Comparison of ENCODE assay signal across 15 cellular contexts in genomic region chr2:128644156-128644555, GRCh38.
DNase-seq lines count a peak whose midpoint lies in the region; TF ChIP-seq lines count a peak whose summit lies in the region.
"Had no signal": no experiment of that assay in that cellular context is flagged by ENCODE, and none has a peak within 500 bp of the region (broad histone marks: within the 10 kb centered on the region; RNA-seq: fewer than 3 reads in every experiment).

No MANE protein-coding gene starts in this region.

- TF ChIP-seq CTCF in glutamatergic neuron (IDR thresholded peaks at IDR 0.05; ENCODE audit: partially characterized antibody, unreplicated experiment): no peak

- H3K9me3 ChIP-seq in HUES64 (ENCODE audit: insufficient read depth, low read depth, low read length): no peaks in the 10 kb centered on the region
- H3K9me3 ChIP-seq in neuronal stem cell (replicated peaks in 1 of 2; ENCODE audit: control insufficient read depth in 2 of 2, insufficient read depth in 1 of 2, low read depth in 1 of 2, low read length in 2 of 2): peaks cover 0 to 6% of the 10 kb centered on the region in 2 donors
- H3K9me3 ChIP-seq: SJSA1 had no signal

- peaks cover 33% of the 10 kb centered on the region for H3K4me1 ChIP-seq in HUES64 (ENCODE audit: insufficient read depth, low read length)
- H3K4me1 ChIP-seq in neuronal stem cell (ENCODE audit: control insufficient read depth in 2 of 2, insufficient read depth in 1 of 2, low read depth in 1 of 2, low read length in 2 of 2): peaks cover 31 to 43% of the 10 kb centered on the region in 2 donors

- no peak overlapping the region for H2BK15ac ChIP-seq in neuronal stem cell (ENCODE audit: low read length)

- peaks cover 3% of the 10 kb centered on the region for H3K27me3 Mint-ChIP-seq in glutamatergic neuron (ENCODE audit: unreplicated experiment)
- H3K27me3 Mint-ChIP-seq: stimulated activated naive CD8-positive, alpha-beta T cell treated with anti-CD3 and anti-CD28 coated beads, Interleukin-15, amount 100 ng/mL, for 72 hours had no signal

- peak overlapping the region; percentile 75 for H2AFZ ChIP-seq in neuronal stem cell (ENCODE audit: low read length)
- H2AFZ ChIP-seq: hepatocyte, PC-9 had no signal

- H2BK12ac ChIP-seq in neuronal stem cell (ENCODE audit: low read length): no peak overlapping the region

- no peaks in the 10 kb centered on the region for H3K79me1 ChIP-seq in neuronal stem cell (ENCODE audit: low read depth, low read length)

- H3K36me3 ChIP-seq in HUES64 (ENCODE audit: insufficient read depth, low read length) (no peaks in the 10 kb centered on the region), neuronal stem cell (replicated peaks in 1 of 2; ENCODE audit: control insufficient read depth in 2 of 2, insufficient read depth in 2 of 2, low read length in 2 of 2) (no peaks in the 10 kb centered on the region)
- H3K36me3 ChIP-seq: SJSA1 had no signal

- H3K4me2 ChIP-seq in neuronal stem cell (ENCODE audit: insufficient read depth, low read length, poor library complexity, severe bottlenecking): peak overlapping the region; percentile 38
- H3K4me2 ChIP-seq: hepatocyte, PC-9 had no signal

- H3K9ac ChIP-seq in HUES64 (ENCODE audit: low read depth, low read length) (peak overlapping the region; percentile 18; the same call in 1 of the 2 replicates), neuronal stem cell (ENCODE audit: low read depth, low read length, poor library complexity) (no peak overlapping the region)

- no peak overlapping the region for H3K23ac ChIP-seq in neuronal stem cell (ENCODE audit: low read depth, low read length, poor library complexity)

- peak; percentile 1 for DNase-seq in D341Med (ENCODE audit: low spot score)
- DNase-seq in glutamatergic neuron: peak; percentile 52
- DNase-seq in neuronal stem cell (ENCODE audit: low spot score): peak; percentile 71
- DNase-seq in NCI-H187 (lab: John Stamatoyannopoulos, UW): no peak
- DNase-seq in NK-92 (lab: John Stamatoyannopoulos, UW; ENCODE audit: unreplicated experiment): no peak
- no peak for DNase-seq in activated effector memory CD4-positive, alpha-beta T cell treated with anti-CD3 and anti-CD28 coated beads, Interleukin-2, amount 50 U/mL, for 16 hours
- DNase-seq: activated gamma-delta T cell treated with Interleukin-2 at 50 U/mL for 16 hours; NCI-H1048; NCI-H69; PC-9; stimulated activated naive CD8-positive, alpha-beta T cell treated with anti-CD3 and anti-CD28 coated beads, Interleukin-15, amount 100 ng/mL, for 72 hours had no signal

- H2BK120ac ChIP-seq in neuronal stem cell (ENCODE audit: low read depth, low read length): no peak overlapping the region

- H4K8ac ChIP-seq in neuronal stem cell (ENCODE audit: low read depth, low read length): no peak overlapping the region

- H3K14ac ChIP-seq in neuronal stem cell (ENCODE audit: low read length): no peak overlapping the region

- no peak overlapping the region for H3K4me3 Mint-ChIP-seq in glutamatergic neuron (ENCODE audit: unreplicated experiment)
- H3K4me3 Mint-ChIP-seq: stimulated activated naive CD8-positive, alpha-beta T cell treated with anti-CD3 and anti-CD28 coated beads, Interleukin-15, amount 100 ng/mL, for 72 hours had no signal

- no peaks in the 10 kb centered on the region for H3K27me3 ChIP-seq in HUES64 (ENCODE audit: insufficient read depth, low read length)
- H3K27me3 ChIP-seq in neuronal stem cell (ENCODE audit: control insufficient read depth in 3 of 3, insufficient read depth in 3 of 3, low read depth in 1 of 3, low read length in 3 of 3): no peaks in the 10 kb centered on the region
- H3K27me3 ChIP-seq: hepatocyte, SJSA1 had no signal

- H3K27ac Mint-ChIP-seq in glutamatergic neuron (ENCODE audit: unreplicated experiment): no peak overlapping the region

- H3K4me1 Mint-ChIP-seq in glutamatergic neuron (ENCODE audit: low read depth, unreplicated experiment): peaks cover 35% of the 10 kb centered on the region

- no peak overlapping the region for H3K4me3 ChIP-seq in HUES64 (ENCODE audit: low read length)
- H3K4me3 ChIP-seq in neuronal stem cell (ENCODE audit: low read length in 2 of 2): no peak overlapping the region
- H3K4me3 ChIP-seq: hepatocyte, K562, PC-9, SJSA1 had no signal

- H2BK5ac ChIP-seq in neuronal stem cell (ENCODE audit: low read length): no peak overlapping the region

- no peaks in the 10 kb centered on the region for H3K36me3 Mint-ChIP-seq in glutamatergic neuron (ENCODE audit: unreplicated experiment)

- H3K27ac ChIP-seq in HUES64 (ENCODE audit: low read depth, low read length) (peak overlapping the region; percentile 89), neuronal stem cell (replicated peaks; ENCODE audit: low read length) (peak overlapping the region; percentile 64)
- H3K27ac ChIP-seq: hepatocyte, PC-9, SJSA1 had no signal

- H3K4ac ChIP-seq in neuronal stem cell (ENCODE audit: low read length): no peak overlapping the region

- 41% methylated on average over 6 of the region's 6 CpGs for WGBS in HUES64
- WGBS in neuronal stem cell (ENCODE audit: extremely low coverage in 2 of 2, insufficient read length in 2 of 2, insufficient replicate concordance in 1 of 2), 2 donors: no CpG with 5 or more reads among the region's 6 CpGs

- no peak overlapping the region for H2AK5ac ChIP-seq in neuronal stem cell (ENCODE audit: low read depth, low read length)

- no peak overlapping the region for H4K91ac ChIP-seq in neuronal stem cell (ENCODE audit: low read depth, low read length, poor library complexity)

- H3K9me3 Mint-ChIP-seq in glutamatergic neuron (ENCODE audit: unreplicated experiment): peaks cover 7% of the 10 kb centered on the region
- H3K9me3 Mint-ChIP-seq: stimulated activated naive CD8-positive, alpha-beta T cell treated with anti-CD3 and anti-CD28 coated beads, Interleukin-15, amount 100 ng/mL, for 72 hours had no signal

- H3K18ac ChIP-seq in neuronal stem cell (ENCODE audit: low read length): no peak overlapping the region

Comparison
In these comparisons a context has a peak if more than half of its experiments do, and no peak if none do; other contexts are left out.
1. DNase-seq: peak in D341Med (single experiment), glutamatergic neuron (single experiment) and neuronal stem cell (single experiment); none in NCI-H187 (0 of 2), NK-92 (single experiment) and activated effector memory CD4-positive, alpha-beta T cell treated with anti-CD3 and anti-CD28 coated beads, Interleukin-2, amount 50 U/mL, for 16 hours (single experiment).